Comparison of ENCODE assay signal across 16 cellular contexts in genomic region chr9:129811967-129812363, GRCh38. TPM values are rescaled to one million over a fixed set of nuclear protein-coding genes. Genes with fewer than 3 reads are reported as not detected.
DNase-seq lines count a peak whose midpoint lies in the region; ATAC-seq and TF ChIP-seq lines count a peak whose summit lies in the region.
"Had no signal": no experiment of that assay in that cellular context is flagged by ENCODE, and none has a peak within 500 bp of the region (broad histone marks: within the 10 kb centered on the region; RNA-seq: fewer than 3 reads in every experiment).

No MANE protein-coding gene starts in this region.

- H3K36me3 Mint-ChIP-seq in CD4-positive, CD25-positive, alpha-beta regulatory T cell: peaks cover 45% of the 10 kb centered on the region
- peaks cover 76% of the 10 kb centered on the region for H3K36me3 Mint-ChIP-seq in activated T-helper 2 cell treated with anti-CD3 and anti-CD28 coated beads, Interferon-gamma antibody, Interleukin-2, Interleukin-4, amounts not matched to agents 10 μg/mL and 5 μg/mL and 100 μg/mL, durations not matched to agents 14 hours and 24 hours and 36 hours (ENCODE audit: low read depth)
- H3K36me3 Mint-ChIP-seq in neural progenitor cell: peaks cover 20% of the 10 kb centered on the region

- peaks cover 7% of the 10 kb centered on the region for H3F3A ChIP-seq in neural progenitor cell (ENCODE audit: low read depth)

- H3K27me3 ChIP-seq in CD4-positive, CD25-positive, alpha-beta regulatory T cell (ENCODE audit: control insufficient read depth, insufficient read depth, low read length): no peaks in the 10 kb centered on the region
- H3K27me3 ChIP-seq in neural progenitor cell: no peaks in the 10 kb centered on the region
- H3K27me3 ChIP-seq: foreskin keratinocyte had no signal

- H3K4me1 ChIP-seq in CD4-positive, CD25-positive, alpha-beta regulatory T cell (ENCODE audit: control insufficient read depth, insufficient read depth, low read length, poor library complexity, severe bottlenecking): no peaks in the 10 kb centered on the region
- no peaks in the 10 kb centered on the region for H3K4me1 ChIP-seq in neural progenitor cell
- H3K4me1 ChIP-seq: foreskin keratinocyte, prostate gland had no signal

- H3K4me2 ChIP-seq in neural progenitor cell: no peak overlapping the region
- H3K4me2 ChIP-seq: PC-9 had no signal

- H3K9ac ChIP-seq in neural progenitor cell: no peak overlapping the region

- TF ChIP-seq CTCF in GM12865 (IDR thresholded peaks at IDR 0.05; ENCODE audit: insufficient read depth, low read depth, low read length, missing control alignments) (no peak), neural progenitor cell (IDR thresholded peaks at IDR 0.05) (no peak)

- no peaks in the 10 kb centered on the region for H3K9me3 ChIP-seq in CD4-positive, CD25-positive, alpha-beta regulatory T cell (ENCODE audit: control insufficient read depth in 2 of 2, low read length in 2 of 2)
- no peaks in the 10 kb centered on the region for H3K9me3 ChIP-seq in neural progenitor cell (ENCODE audit: low read depth)
- H3K9me3 ChIP-seq: prostate gland had no signal

- peaks cover 69% of the 10 kb centered on the region for H3K36me3 ChIP-seq in CD4-positive, CD25-positive, alpha-beta regulatory T cell (ENCODE audit: control insufficient read depth, insufficient read depth, low read length)
- no peaks in the 10 kb centered on the region for H3K36me3 ChIP-seq in neural progenitor cell

- no peaks in the 10 kb centered on the region for H3K9me3 Mint-ChIP-seq in CD4-positive, CD25-positive, alpha-beta regulatory T cell
- no peaks in the 10 kb centered on the region for H3K9me3 Mint-ChIP-seq in activated T-helper 2 cell treated with anti-CD3 and anti-CD28 coated beads, Interferon-gamma antibody, Interleukin-2, Interleukin-4, amounts not matched to agents 10 μg/mL and 5 μg/mL and 100 μg/mL, durations not matched to agents 14 hours and 24 hours and 36 hours
- no peaks in the 10 kb centered on the region for H3K9me3 Mint-ChIP-seq in neural progenitor cell
- H3K9me3 Mint-ChIP-seq: naive B cell had no signal

- intact Hi-C loops in activated T-helper 2 cell treated with anti-CD3 and anti-CD28 coated beads, Interferon-gamma antibody, Interleukin-2, Interleukin-4, amounts not matched to agents 10 μg/mL and 5 μg/mL and 100 μg/mL, durations not matched to agents 14 hours and 24 hours and 36 hours (cut with micrococcal nuclease): no loop called here

- H3K4me3 ChIP-seq in CD4-positive, CD25-positive, alpha-beta regulatory T cell (ENCODE audit: low read depth, low read length): no peak overlapping the region
- H3K4me3 ChIP-seq in GM12865 (ENCODE audit: low read depth, low read length): no peak overlapping the region
- no peak overlapping the region for H3K4me3 ChIP-seq in neural progenitor cell
- H3K4me3 ChIP-seq: PC-9, prostate gland had no signal

- no peak for ATAC-seq in CD4-positive, CD25-positive, alpha-beta regulatory T cell (ENCODE audit: low read depth in 2 of 2)
- ATAC-seq: foreskin keratinocyte had no signal

- H3K79me2 ChIP-seq in neural progenitor cell (ENCODE audit: low read depth): peaks cover 8% of the 10 kb centered on the region

- H3K27ac Mint-ChIP-seq in CD4-positive, CD25-positive, alpha-beta regulatory T cell: peak overlapping the region in 2 of 3 donors; percentile 12 to 60
- H3K27ac Mint-ChIP-seq in activated T-helper 2 cell treated with anti-CD3 and anti-CD28 coated beads, Interferon-gamma antibody, Interleukin-2, Interleukin-4, amounts not matched to agents 10 μg/mL and 5 μg/mL and 100 μg/mL, durations not matched to agents 14 hours and 24 hours and 36 hours: peak overlapping the region; percentile 21
- no peak overlapping the region for H3K27ac Mint-ChIP-seq in neural progenitor cell
- H3K27ac Mint-ChIP-seq: naive B cell had no signal

- no peak overlapping the region for H3K4me3 Mint-ChIP-seq in CD4-positive, CD25-positive, alpha-beta regulatory T cell
- H3K4me3 Mint-ChIP-seq in activated T-helper 2 cell treated with anti-CD3 and anti-CD28 coated beads, Interferon-gamma antibody, Interleukin-2, Interleukin-4, amounts not matched to agents 10 μg/mL and 5 μg/mL and 100 μg/mL, durations not matched to agents 14 hours and 24 hours and 36 hours (ENCODE audit: low read depth): no peak overlapping the region
- H3K4me3 Mint-ChIP-seq in neural progenitor cell: peak overlapping the region; percentile 15

- no peak overlapping the region for H2AFZ ChIP-seq in neural progenitor cell (replicated peaks)
- H2AFZ ChIP-seq: PC-9 had no signal

- DNase-seq in CD4-positive, CD25-positive, alpha-beta regulatory T cell: no peak
- DNase-seq in GM12865 (ENCODE audit: low read depth) (peak; percentile 33), neural progenitor cell (ENCODE audit: low spot score) (no peak), NCI-H345 treated with DMSO at 0.1 percent for 48 hours (lab: John Stamatoyannopoulos, UW; ENCODE audit: unreplicated experiment) (no peak)
- DNase-seq in activated T-helper 2 cell treated with anti-CD3 and anti-CD28 coated beads, Interferon-gamma antibody, Interleukin-2, Interleukin-4, amounts not matched to agents 10 μg/mL and 5 μg/mL and 100 μg/mL, durations not matched to agents 14 hours and 24 hours and 36 hours (ENCODE audit: low spot score): no peak
- DNase-seq in activated CD8-positive, alpha-beta memory T cell treated with anti-CD3 and anti-CD28 coated beads, Interleukin-2, amount 50 U/mL, for 4 hours: no peak
- no peak for DNase-seq in stimulated activated CD4-positive, alpha-beta T cell treated with anti-CD3 and anti-CD28 coated beads, Interleukin-4, amount 100 ng/mL, for 1 hour
- DNase-seq: C1 segment of cervical spinal cord; central memory CD4-positive, alpha-beta T cell; foreskin keratinocyte; naive B cell; NCI-H1930; NCI-H510A; PC-9; stimulated activated CD4-positive, alpha-beta T cell treated with anti-CD3 and anti-CD28 coated beads, Interleukin-12 subunit alpha, Interleukin-12 subunit beta, amount 100 ng/mL, for 4 hours had no signal

- peaks cover 16% of the 10 kb centered on the region for H4K20me1 ChIP-seq in neural progenitor cell (ENCODE audit: low read depth)

- no peaks in the 10 kb centered on the region for H3K27me3 Mint-ChIP-seq in CD4-positive, CD25-positive, alpha-beta regulatory T cell
- no peaks in the 10 kb centered on the region for H3K27me3 Mint-ChIP-seq in activated T-helper 2 cell treated with anti-CD3 and anti-CD28 coated beads, Interferon-gamma antibody, Interleukin-2, Interleukin-4, amounts not matched to agents 10 μg/mL and 5 μg/mL and 100 μg/mL, durations not matched to agents 14 hours and 24 hours and 36 hours (ENCODE audit: low read depth)
- peaks cover 2% of the 10 kb centered on the region for H3K27me3 Mint-ChIP-seq in neural progenitor cell (ENCODE audit: insufficient read depth, low read depth)
- H3K27me3 Mint-ChIP-seq: naive B cell had no signal

- H3K27ac ChIP-seq in CD4-positive, CD25-positive, alpha-beta regulatory T cell (ENCODE audit: insufficient read depth, low read length, poor library complexity, severe bottlenecking): no peak overlapping the region
- H3K27ac ChIP-seq in neural progenitor cell: no peak overlapping the region
- H3K27ac ChIP-seq: foreskin keratinocyte, PC-9 had no signal

- H3K4me1 Mint-ChIP-seq in CD4-positive, CD25-positive, alpha-beta regulatory T cell: peaks cover 0 to 36% (median 24%) of the 10 kb centered on the region in 4 donors
- peaks cover 5% of the 10 kb centered on the region for H3K4me1 Mint-ChIP-seq in activated T-helper 2 cell treated with anti-CD3 and anti-CD28 coated beads, Interferon-gamma antibody, Interleukin-2, Interleukin-4, amounts not matched to agents 10 μg/mL and 5 μg/mL and 100 μg/mL, durations not matched to agents 14 hours and 24 hours and 36 hours (ENCODE audit: low read depth)
- no peaks in the 10 kb centered on the region for H3K4me1 Mint-ChIP-seq in neural progenitor cell

RNA-seq across cellular contexts. Expression of gene TOR1B, which starts 9.0 kb away (rescaled TPM):
- total RNA-seq in CD4-positive, CD25-positive, alpha-beta regulatory T cell: 25.5 TPM
- polyA plus RNA-seq in CD4-positive, CD25-positive, alpha-beta regulatory T cell: 10 to 100 TPM; 11.6 to 27.2 (median 14.5) TPM
- total RNA-seq in activated T-helper 2 cell treated with anti-CD3 and anti-CD28 coated beads, Interferon-gamma antibody, Interleukin-2, Interleukin-4, amounts not matched to agents 10 μg/mL and 5 μg/mL and 100 μg/mL, durations not matched to agents 14 hours and 24 hours and 36 hours: 23.9 and 25.2 TPM in 2 replicates
- total RNA-seq in neural progenitor cell (ENCODE audit: low replicate concordance): 12.2 and 19.0 TPM in 2 replicates

RNA-seq across cellular contexts. Expression of gene TOR1A, which starts 12.0 kb away (rescaled TPM):
- total RNA-seq in CD4-positive, CD25-positive, alpha-beta regulatory T cell: 19.3 TPM
- polyA plus RNA-seq in CD4-positive, CD25-positive, alpha-beta regulatory T cell: 10 to 100 TPM; 63.6 to 72.7 (median 69.6) TPM
- total RNA-seq in activated T-helper 2 cell treated with anti-CD3 and anti-CD28 coated beads, Interferon-gamma antibody, Interleukin-2, Interleukin-4, amounts not matched to agents 10 μg/mL and 5 μg/mL and 100 μg/mL, durations not matched to agents 14 hours and 24 hours and 36 hours: 52.5 and 55.8 TPM in 2 replicates
- total RNA-seq in neural progenitor cell (ENCODE audit: low replicate concordance): 39.6 and 42.4 TPM in 2 replicates

RNA-seq across cellular contexts. Expression of gene C9orf78, which starts 23.1 kb away (rescaled TPM):
- total RNA-seq in CD4-positive, CD25-positive, alpha-beta regulatory T cell: 91.6 TPM
- 100 to 1,000 TPM; 155 to 196 (median 170) TPM for polyA plus RNA-seq in CD4-positive, CD25-positive, alpha-beta regulatory T cell
- total RNA-seq in activated T-helper 2 cell treated with anti-CD3 and anti-CD28 coated beads, Interferon-gamma antibody, Interleukin-2, Interleukin-4, amounts not matched to agents 10 μg/mL and 5 μg/mL and 100 μg/mL, durations not matched to agents 14 hours and 24 hours and 36 hours: 54.4 and 59.6 TPM in 2 replicates
- 40.9 and 42.2 TPM in 2 replicates for total RNA-seq in neural progenitor cell (ENCODE audit: low replicate concordance)

RNA-seq across cellular contexts. Expression of gene USP20, which starts 23.3 kb away (rescaled TPM):
- total RNA-seq in CD4-positive, CD25-positive, alpha-beta regulatory T cell: 116 TPM
- polyA plus RNA-seq in CD4-positive, CD25-positive, alpha-beta regulatory T cell: 10 to 100 TPM; 37.1 to 54.7 (median 46.9) TPM
- total RNA-seq in activated T-helper 2 cell treated with anti-CD3 and anti-CD28 coated beads, Interferon-gamma antibody, Interleukin-2, Interleukin-4, amounts not matched to agents 10 μg/mL and 5 μg/mL and 100 μg/mL, durations not matched to agents 14 hours and 24 hours and 36 hours: 45.6 and 52.3 TPM in 2 replicates
- 10.8 and 25.2 TPM in 2 replicates for total RNA-seq in neural progenitor cell (ENCODE audit: low replicate concordance)

RNA-seq across cellular contexts. Expression of gene PTGES, which starts 59.1 kb away (rescaled TPM):
- not detected for total RNA-seq in CD4-positive, CD25-positive, alpha-beta regulatory T cell
- polyA plus RNA-seq in CD4-positive, CD25-positive, alpha-beta regulatory T cell: under 1 TPM in 1 of 4 donors, not detected in 3; 0.17 TPM
- total RNA-seq in activated T-helper 2 cell treated with anti-CD3 and anti-CD28 coated beads, Interferon-gamma antibody, Interleukin-2, Interleukin-4, amounts not matched to agents 10 μg/mL and 5 μg/mL and 100 μg/mL, durations not matched to agents 14 hours and 24 hours and 36 hours: 0.34 and 0.39 TPM in 2 replicates
- total RNA-seq in neural progenitor cell (ENCODE audit: low replicate concordance): 2.3 and 2.9 TPM in 2 replicates
